18 cellular contexts compared by ENCODE assay signal in genomic region chr2:16180631-16181030, GRCh38.
DNase-seq lines count a peak whose midpoint lies in the region; FAIRE-seq and TF ChIP-seq lines count a peak whose summit lies in the region.
"Had no signal": no experiment of that assay in that cellular context is flagged by ENCODE, and none has a peak within 500 bp of the region (broad histone marks: within the 10 kb centered on the region; RNA-seq: fewer than 3 reads in every experiment).

No MANE protein-coding gene starts in this region.

- H3F3A ChIP-seq in neural progenitor cell (ENCODE audit: low read depth), result peaks cover 9% of the 10 kb centered on the region

- DNase-seq in BE2C, result peak; percentile 96
- DNase-seq in H1 (ENCODE audit: low read depth in 1 of 2, low spot score in 2 of 2), result no peak
- DNase-seq in neural progenitor cell (ENCODE audit: low spot score), result no peak
- DNase-seq in HuH-7.5 (ENCODE audit: low spot score), result no peak
- no peak for DNase-seq in endothelial cell (ENCODE audit: low spot score)
- no peak for DNase-seq in uterus
- DNase-seq: AML-193; C1 segment of cervical spinal cord; Calu3; CD4-positive, alpha-beta memory T cell; COR-L47; DMS53; DND-41 had no signal

- H2BK5ac ChIP-seq in H1 (ENCODE audit: low read depth, low read length), result no peak overlapping the region; the same call in 1 of the 2 replicates

- TF ChIP-seq POLR2A in H1 (IDR thresholded peaks at IDR 0.05; ENCODE audit: control extremely low read depth in 1 of 2, low read depth in 2 of 2, low read length in 2 of 2) (no peak), uterus (IDR thresholded peaks at IDR 0.05) (no peak)

- H4K8ac ChIP-seq in H1 (ENCODE audit: extremely low read depth, insufficient read depth, low read length), result no peak overlapping the region

- no peak overlapping the region for H2AK5ac ChIP-seq in H1 (ENCODE audit: low read depth, low read length)

- no peak overlapping the region for H3K56ac ChIP-seq in H1 (replicated peaks; ENCODE audit: insufficient read length, low read depth, low read length)

- FAIRE-seq in H1 (lab: Jason Lieb, UNC), result no peak
- FAIRE-seq: A204.1, G401.6, GM12892 had no signal

- H3K18ac ChIP-seq in H1 (ENCODE audit: extremely low read depth, low read length), result no peak overlapping the region

- intact Hi-C loops in uterus (cut with DNase I; ENCODE audit: low total_unique reads), result no loop called here

- H3K23ac ChIP-seq in H1 (ENCODE audit: insufficient read length), result no peak overlapping the region

- no peak overlapping the region for H3K9ac ChIP-seq in H1 (replicated peaks in 1 of 4; ENCODE audit: extremely low read depth in 1 of 4, low read depth in 3 of 4, low read length in 3 of 4)
- H3K9ac ChIP-seq in neural progenitor cell, result no peak overlapping the region

- TF ChIP-seq CTCF in BE2C (IDR thresholded peaks at IDR 0.05; ENCODE audit: low read depth, low read length), result no peak
- TF ChIP-seq CTCF in H1 (IDR thresholded peaks at IDR 0.05; ENCODE audit: control extremely low read depth in 1 of 3, insufficient read depth in 1 of 3, low read depth in 1 of 3, low read length in 3 of 3), result no peak
- TF ChIP-seq CTCF in neural progenitor cell (IDR thresholded peaks at IDR 0.05), result no peak
- TF ChIP-seq CTCF in endothelial cell (IDR thresholded peaks at IDR 0.05; ENCODE audit: unreplicated experiment), result no peak
- TF ChIP-seq CTCF in uterus (IDR thresholded peaks at IDR 0.05), result no peak

- H3K27ac Mint-ChIP-seq in neural progenitor cell, result peak overlapping the region; percentile 70
- H3K27ac Mint-ChIP-seq in endothelial cell (ENCODE audit: unreplicated experiment), result no peak overlapping the region
- H3K27ac Mint-ChIP-seq: CD4-positive, alpha-beta memory T cell had no signal

- no peak overlapping the region for H2BK120ac ChIP-seq in H1 (replicated peaks; ENCODE audit: low read depth, low read length)

- H4K5ac ChIP-seq in H1 (ENCODE audit: insufficient read length, low read depth, low read length), result no peak overlapping the region

- no peak overlapping the region for H3K27ac ChIP-seq in H1 (ENCODE audit: low read depth, low read length)
- H3K27ac ChIP-seq in neural progenitor cell, result no peak overlapping the region
- H3K27ac ChIP-seq in uterus, result no peak overlapping the region
- H3K27ac ChIP-seq: 22Rv1 had no signal

- no peak overlapping the region for H2AFZ ChIP-seq in H1 (ENCODE audit: low read length)
- no peak overlapping the region for H2AFZ ChIP-seq in neural progenitor cell (replicated peaks)

- H3K9me3 Mint-ChIP-seq in neural progenitor cell (peaks cover 3% of the 10 kb centered on the region), endothelial cell (ENCODE audit: unreplicated experiment) (no peaks in the 10 kb centered on the region)
- H3K9me3 Mint-ChIP-seq: H9 had no signal

- no peak overlapping the region for H3K14ac ChIP-seq in H1 (ENCODE audit: insufficient read length)

- no peak overlapping the region for H2BK20ac ChIP-seq in H1 (ENCODE audit: low read length)

- H3K4me3 ChIP-seq in BE2C (ENCODE audit: low read depth, low read length) (no peak overlapping the region), H1 (ENCODE audit: extremely low read depth in 1 of 4, insufficient read depth in 2 of 4, low read depth in 3 of 4, low read length in 4 of 4) (no peak overlapping the region), neural progenitor cell (no peak overlapping the region), uterus (no peak overlapping the region)

- H3K36me3 ChIP-seq in BE2C (no peaks in the 10 kb centered on the region), H1 (ENCODE audit: control insufficient read depth in 2 of 4, insufficient read depth in 4 of 4, low read length in 3 of 4) (no peaks in the 10 kb centered on the region), neural progenitor cell (no peaks in the 10 kb centered on the region), uterus (no peaks in the 10 kb centered on the region)

- CTCF ChIA-PET in H1 (lab: Charles Lee; ENCODE audit: partially characterized antibody), result no interaction called here

- peaks cover 45% of the 10 kb centered on the region for H3K4me1 ChIP-seq in BE2C
- peaks cover 0 to 8% (median 0%) of the 10 kb centered on the region in 4 experiments; a peak in 3 of 7 replicates for H3K4me1 ChIP-seq in H1 (replicated peaks in 1 of 4; ENCODE audit: control insufficient read depth in 3 of 4, insufficient read depth in 4 of 4, low read length in 3 of 4)
- peaks cover 12% of the 10 kb centered on the region for H3K4me1 ChIP-seq in neural progenitor cell
- no peaks in the 10 kb centered on the region for H3K4me1 ChIP-seq in uterus

- no peak overlapping the region for H3K4ac ChIP-seq in H1 (replicated peaks; ENCODE audit: insufficient read length, low read depth, low read length)

- H3K27me3 Mint-ChIP-seq in neural progenitor cell (ENCODE audit: insufficient read depth, low read depth), result peaks cover 19% of the 10 kb centered on the region
- H3K27me3 Mint-ChIP-seq in endothelial cell (ENCODE audit: unreplicated experiment), result no peaks in the 10 kb centered on the region

- POLR2A ChIA-PET in H1 (lab: Charles Lee; ENCODE audit: partially characterized antibody), result interaction anchor here (1.1 to 1.8 kb wide), 3 partner anchors 9 to 241 kb away, joined by 3 to 4 read pairs (median 4); no protein-coding TSS in a partner anchor

- H3K4me1 Mint-ChIP-seq in neural progenitor cell, result peaks cover 56% of the 10 kb centered on the region
- H3K4me1 Mint-ChIP-seq in endothelial cell (ENCODE audit: unreplicated experiment), result peaks cover 19% of the 10 kb centered on the region
- H3K4me1 Mint-ChIP-seq: CD4-positive, alpha-beta memory T cell had no signal

- no peaks in the 10 kb centered on the region for H3K23me2 ChIP-seq in H1 (ENCODE audit: low read depth, low read length)

- no peak overlapping the region for H2BK15ac ChIP-seq in H1 (ENCODE audit: low read length)

- no peak overlapping the region for H3K4me3 Mint-ChIP-seq in neural progenitor cell
- H3K4me3 Mint-ChIP-seq in endothelial cell (ENCODE audit: unreplicated experiment), result no peak overlapping the region
- H3K4me3 Mint-ChIP-seq: CD4-positive, alpha-beta memory T cell; H9 had no signal

- H2BK12ac ChIP-seq in H1 (ENCODE audit: low read depth, low read length), result peak overlapping the region; percentile 39; the same call in 1 of the 2 replicates

- H3K9me3 ChIP-seq in BE2C, result peaks cover 27% of the 10 kb centered on the region
- H3K9me3 ChIP-seq in H1 (ENCODE audit: insufficient read depth in 2 of 2, low read depth in 1 of 2, low read length in 1 of 2), result no peaks in the 10 kb centered on the region
- H3K9me3 ChIP-seq in neural progenitor cell (ENCODE audit: low read depth), result no peaks in the 10 kb centered on the region
- no peaks in the 10 kb centered on the region for H3K9me3 ChIP-seq in uterus

- no peaks in the 10 kb centered on the region for H3K79me1 ChIP-seq in H1 (ENCODE audit: low read depth, low read length)

- H3K79me2 ChIP-seq in H1 (ENCODE audit: control insufficient read depth in 1 of 2, insufficient read depth in 2 of 2, low read length in 2 of 2) (no peaks in the 10 kb centered on the region), neural progenitor cell (ENCODE audit: low read depth) (no peaks in the 10 kb centered on the region)

- 94% methylated on average over 6 of the region's 6 CpGs; no CpG with 5 or more reads in 1 of the 2 experiments for WGBS in H1 (ENCODE audit: extremely low coverage in 1 of 2, insufficient coverage in 1 of 2, insufficient read length in 1 of 2, insufficient replicate concordance in 2 of 2, low coverage in 1 of 2, low lambda C conversion rate in 2 of 2, missing lambda C conversion rate in 1 of 2), 2 experiments

- no peak overlapping the region for H4K91ac ChIP-seq in H1 (replicated peaks; ENCODE audit: insufficient read length, low read length)

- no peak for TF ChIP-seq EP300 in H1 (IDR thresholded peaks at IDR 0.05; ENCODE audit: borderline replicate concordance in 1 of 2, low read depth in 2 of 2, low read length in 2 of 2)

- H3K4me2 ChIP-seq in H1 (ENCODE audit: insufficient read depth in 1 of 2, low read depth in 2 of 2, low read length in 2 of 2) (no peak overlapping the region), neural progenitor cell (no peak overlapping the region)

- H3K36me3 Mint-ChIP-seq in neural progenitor cell (peaks cover 2% of the 10 kb centered on the region), endothelial cell (ENCODE audit: low read depth, unreplicated experiment) (no peaks in the 10 kb centered on the region)
- H3K36me3 Mint-ChIP-seq: CD4-positive, alpha-beta memory T cell had no signal

- H4K20me1 ChIP-seq in H1 (replicated peaks in 1 of 2; ENCODE audit: control insufficient read depth in 1 of 2, insufficient read depth in 2 of 2, low read length in 2 of 2), result no peaks in the 10 kb centered on the region
- H4K20me1 ChIP-seq in neural progenitor cell (ENCODE audit: low read depth), result no peaks in the 10 kb centered on the region

- H3K27me3 ChIP-seq in BE2C (no peaks in the 10 kb centered on the region), H1 (replicated peaks in 1 of 4; ENCODE audit: control insufficient read depth in 3 of 4, extremely low read depth in 1 of 4, insufficient read depth in 3 of 4, low read length in 3 of 4) (no peaks in the 10 kb centered on the region), neural progenitor cell (no peaks in the 10 kb centered on the region), uterus (no peaks in the 10 kb centered on the region)

- no peak for TF ChIP-seq RAD21 in H1 (IDR thresholded peaks at IDR 0.05 in 1 of 2, conservative IDR thresholded peaks at IDR 0.05 in 1 of 2; ENCODE audit: low read depth in 2 of 2, low read length in 2 of 2)

TF ChIP-seq in H1, 55 proteins besides CTCF, POLR2A, EP300 and RAD21 (continues in another document):
- no peak for TF ChIP-seq TBP (IDR thresholded peaks at IDR 0.05; ENCODE audit: low read depth, low read length)
